Comparison of ENCODE assay signal across 8 cellular contexts in the genomic region with DNA sequence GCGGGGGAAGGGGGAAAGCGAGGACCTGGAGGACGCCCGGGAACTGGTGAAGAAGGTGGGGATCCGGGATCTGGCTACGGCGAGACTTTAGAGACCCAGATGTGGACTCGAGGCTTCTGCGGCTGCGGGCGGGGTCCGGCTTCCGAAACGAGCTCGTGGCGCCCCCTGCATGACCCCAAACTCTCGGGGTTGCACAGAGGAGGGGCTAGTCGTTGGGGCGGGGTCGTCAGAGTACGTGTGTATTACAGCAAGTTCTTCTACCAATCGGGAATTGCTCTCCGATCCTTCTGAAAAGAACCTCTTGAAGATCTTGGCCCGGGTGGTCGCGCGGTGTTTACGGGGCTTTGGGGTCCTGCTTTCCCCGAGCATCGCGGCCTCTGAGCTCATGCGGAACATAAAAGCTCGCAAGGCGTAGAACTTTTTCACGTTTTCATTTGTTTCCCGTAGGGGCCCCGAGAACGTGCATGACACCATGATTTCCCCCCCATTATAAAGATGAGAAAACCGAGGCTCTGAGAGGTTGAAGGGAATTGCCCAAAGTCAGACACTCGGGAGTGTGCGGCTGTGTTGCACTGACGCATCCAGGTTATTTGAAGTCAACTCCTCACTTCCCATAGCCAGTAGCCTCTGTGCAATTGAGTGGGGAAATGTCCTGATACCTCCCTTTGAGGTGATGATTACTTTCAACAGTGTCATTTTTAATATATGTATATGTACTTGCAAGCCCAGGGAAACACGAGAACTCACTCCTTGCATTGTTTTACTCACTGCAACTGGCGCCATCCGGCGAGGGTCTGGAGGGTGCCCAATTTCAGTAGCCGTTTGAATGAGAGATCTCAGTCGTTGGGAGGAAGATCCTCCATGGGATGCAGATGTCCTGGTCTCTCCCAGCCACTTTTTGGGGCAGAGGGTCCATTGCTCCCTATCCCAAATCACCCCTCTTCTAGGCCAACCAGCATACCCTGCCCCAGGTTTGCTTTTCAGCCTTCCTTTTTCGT. TPM values are rescaled to one million over a fixed set of nuclear protein-coding genes. Genes with fewer than 3 reads are reported as not detected.
DNase-seq lines count a peak whose midpoint lies in the region; ATAC-seq and TF ChIP-seq lines count a peak whose summit lies in the region.

A gene (minus strand): TSS at position 149 of the 998 bp plus-strand sequence. CDS start 512 bp downstream, outside the sequence.

- intact Hi-C loops in left ventricle myocardium inferior (cut with micrococcal nuclease) = no loop called here
- intact Hi-C loops in left ventricle myocardium superior (cut with micrococcal nuclease) = no loop called here

- H3K27me3 Mint-ChIP-seq in activated T-helper 17 cell treated with anti-CD3 and anti-CD28 coated beads, Interleukin-2, amount 50 U/mL, for 72 hours = peaks cover 52% of the 10 kb centered on the region

- no peak within 1 kb of the TSS for H3K27ac Mint-ChIP-seq in activated T-helper 17 cell treated with anti-CD3 and anti-CD28 coated beads, Interleukin-2, amount 50 U/mL, for 72 hours

- no peaks in the 10 kb centered on the region for H3K36me3 ChIP-seq in left ventricle myocardium inferior

- H3K27me3 ChIP-seq in left ventricle myocardium inferior (ENCODE audit: low read depth) (peaks cover 92% of the 10 kb centered on the region), mononuclear cell (ENCODE audit: insufficient read depth, low read length) (peaks cover 40% of the 10 kb centered on the region)

- DNase-seq in left ventricle myocardium inferior (no peak), left ventricle myocardium superior (no peak), HuH-7 (ENCODE audit: low spot score) (no peak), omental fat pad (ENCODE audit: low spot score) (no peak), NCI-H1105 (lab: John Stamatoyannopoulos, UW) (no peak)

- peaks cover 12% of the 10 kb centered on the region for H3K36me3 Mint-ChIP-seq in activated T-helper 17 cell treated with anti-CD3 and anti-CD28 coated beads, Interleukin-2, amount 50 U/mL, for 72 hours (ENCODE audit: low read depth)

- ATAC-seq in left ventricle myocardium superior (no peak), HG03095 (IDR thresholded peaks at IDR 0.05; ENCODE audit: unreplicated experiment) (peak; percentile 6), omental fat pad (ENCODE audit: low FRiP score) (no peak)
- ATAC-seq in activated T-helper 17 cell treated with anti-CD3 and anti-CD28 coated beads, Interleukin-2, amount 50 U/mL, for 72 hours (replicated peaks) = peak; percentile 35

- peaks cover 10% of the 10 kb centered on the region for H3K4me1 Mint-ChIP-seq in activated T-helper 17 cell treated with anti-CD3 and anti-CD28 coated beads, Interleukin-2, amount 50 U/mL, for 72 hours

- TF ChIP-seq CTCF in left ventricle myocardium inferior (IDR thresholded peaks at IDR 0.05; ENCODE audit: borderline replicate concordance) (no peak), omental fat pad (IDR thresholded peaks at IDR 0.05) (no peak)

- H3K4me3 Mint-ChIP-seq in activated T-helper 17 cell treated with anti-CD3 and anti-CD28 coated beads, Interleukin-2, amount 50 U/mL, for 72 hours = peak within 1 kb of the TSS; percentile 77

- H3K9me3 ChIP-seq in left ventricle myocardium inferior (replicated peaks) = no peaks in the 10 kb centered on the region
- no peaks in the 10 kb centered on the region for H3K9me3 ChIP-seq in mononuclear cell (ENCODE audit: low read depth, low read length)

- no peak within 1 kb of the TSS for H3K27ac ChIP-seq in left ventricle myocardium inferior (replicated peaks)

- H3K4me1 ChIP-seq in left ventricle myocardium inferior (peaks cover 24% of the 10 kb centered on the region), mononuclear cell (ENCODE audit: insufficient read depth, low read length) (peaks cover 21% of the 10 kb centered on the region)

- H3K9me3 Mint-ChIP-seq in activated T-helper 17 cell treated with anti-CD3 and anti-CD28 coated beads, Interleukin-2, amount 50 U/mL, for 72 hours = no peaks in the 10 kb centered on the region

- peak within 1 kb of the TSS; percentile 66 for H3K4me3 ChIP-seq in left ventricle myocardium inferior
- H3K4me3 ChIP-seq in mononuclear cell (ENCODE audit: low read length) = peak within 1 kb of the TSS; percentile 37

RNA-seq across cellular contexts. Expression of the gene that starts here (rescaled TPM):
- total RNA-seq in left ventricle myocardium inferior = not detected
- not detected for total RNA-seq in left ventricle myocardium superior
- total RNA-seq in activated T-helper 17 cell treated with anti-CD3 and anti-CD28 coated beads, Interleukin-2, amount 50 U/mL, for 72 hours = under 1 TPM; 0.32 TPM
- 1.0 TPM for total RNA-seq in mononuclear cell
- total RNA-seq in omental fat pad = under 1 TPM in 3 of 4 donors, not detected in 1; 0.16 to 0.28 (median 0.25) TPM

Comparison
In these comparisons a context has a peak if more than half of its experiments do, and no peak if none do; other contexts are left out.
1. Peak in ATAC-seq in activated T-helper 17 cell treated with anti-CD3 and anti-CD28 coated beads, Interleukin-2, amount 50 U/mL, for 72 hours; RNA of the gene not detected or under 1 TPM.